ENCODE assay signal across 30 cellular contexts in the genomic region with DNA sequence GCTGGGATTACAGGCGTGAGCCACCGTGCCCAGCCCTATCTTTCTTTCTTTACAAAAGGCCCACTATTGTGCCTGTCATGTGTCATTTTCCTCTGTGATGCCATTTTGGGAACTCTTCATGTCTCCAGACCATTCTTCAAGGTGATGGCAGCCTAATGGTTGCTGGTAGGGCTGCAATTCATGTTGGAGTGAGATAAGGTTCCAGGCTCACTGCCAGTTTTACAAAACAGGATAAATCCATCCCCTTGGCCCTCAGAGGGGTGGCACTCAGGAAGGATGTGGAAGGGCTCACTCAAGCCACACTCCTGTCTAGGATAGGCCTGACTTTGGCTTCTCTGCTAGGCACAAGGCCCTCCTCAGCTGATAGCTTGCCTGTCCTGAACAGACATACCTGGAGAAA. TPM values are rescaled to one million over a fixed set of nuclear protein-coding genes. Genes with fewer than 3 reads are reported as not detected.
DNase-seq lines count a peak whose midpoint lies in the region; ATAC-seq and TF ChIP-seq lines count a peak whose summit lies in the region.
"Had no signal": no experiment of that assay in that cellular context is flagged by ENCODE, and none has a peak within 500 bp of the region (broad histone marks: within the 10 kb centered on the region; RNA-seq: fewer than 3 reads in every experiment).

No MANE protein-coding gene starts in this region.

- H3K23ac ChIP-seq in neuronal stem cell (ENCODE audit: low read depth, low read length, poor library complexity) = no peak overlapping the region

- peaks cover 27% of the 10 kb centered on the region for H3K36me3 Mint-ChIP-seq in nephron (ENCODE audit: low read depth)
- H3K36me3 Mint-ChIP-seq: activated naive CD8-positive, alpha-beta T cell had no signal

- peaks cover 17% of the 10 kb centered on the region for H3K4me1 Mint-ChIP-seq in nephron

- no peak overlapping the region for H2AFZ ChIP-seq in neuronal stem cell (ENCODE audit: low read length)

- H3K4me3 Mint-ChIP-seq in nephron = peak overlapping the region in 2 of 3 experiments; percentile 13 to 32
- H3K4me3 Mint-ChIP-seq: activated B cell treated with CpG ODN at 0.5 μM for 24 hours; activated CD4-positive, alpha-beta T cell treated with anti-CD3 and anti-CD28 coated beads, Interleukin-2, amount 10 ng/mL, durations not matched to agents 7 days and 5 days; activated naive CD8-positive, alpha-beta T cell had no signal

- no peak overlapping the region for H2BK120ac ChIP-seq in neuronal stem cell (ENCODE audit: low read depth, low read length)

- H3K36me3 ChIP-seq in HEK293 (ENCODE audit: control insufficient read depth in 2 of 2, insufficient read depth in 1 of 2, low read length in 2 of 2) (peaks cover 0 to 8% of the 10 kb centered on the region in 2 experiments; a peak in 1 of 3 replicates), neuronal stem cell (replicated peaks in 1 of 2; ENCODE audit: control insufficient read depth in 2 of 2, insufficient read depth in 2 of 2, low read length in 2 of 2) (peaks cover 0 to 12% of the 10 kb centered on the region in 2 donors)
- H3K36me3 ChIP-seq: esophagus squamous epithelium, gastroesophageal sphincter, sigmoid colon, tibial artery had no signal

- no peak overlapping the region for H2AK5ac ChIP-seq in neuronal stem cell (ENCODE audit: low read depth, low read length)

- H3K4me3 ChIP-seq in HEK293 (ENCODE audit: low read depth, low read length) (no peak overlapping the region), neuronal stem cell (ENCODE audit: low read length in 2 of 2) (no peak overlapping the region)
- H3K4me3 ChIP-seq: esophagus squamous epithelium, gastroesophageal sphincter, psoas muscle, sigmoid colon, tibial artery had no signal

- H3K4ac ChIP-seq in neuronal stem cell (ENCODE audit: low read length) = no peak overlapping the region

- no peaks in the 10 kb centered on the region for H3K27me3 Mint-ChIP-seq in nephron (ENCODE audit: low read depth)
- H3K27me3 Mint-ChIP-seq: activated naive CD8-positive, alpha-beta T cell had no signal

- H3K14ac ChIP-seq in neuronal stem cell (ENCODE audit: low read length) = no peak overlapping the region

- POLR2A ChIA-PET in HEK293 (lab: Yijun Ruan, JAX) = no interaction called here

- H3K27ac ChIP-seq in HEK293 (ENCODE audit: extremely low read depth, low read depth, low read length) (no peak overlapping the region), neuronal stem cell (replicated peaks; ENCODE audit: low read length) (no peak overlapping the region)
- H3K27ac ChIP-seq: esophagus squamous epithelium, gastroesophageal sphincter, HL-60, psoas muscle, sigmoid colon, tibial artery had no signal

- H2BK5ac ChIP-seq in neuronal stem cell (ENCODE audit: low read length) = no peak overlapping the region

- ATAC-seq in SK-N-SH treated with all-trans-retinoic acid at 6 μM for 48 hours (peak; percentile 12; the same call in 1 of the 3 replicates), HG03045 (IDR thresholded peaks at IDR 0.05; ENCODE audit: unreplicated experiment) (no peak)
- ATAC-seq: gastroesophageal sphincter, psoas muscle had no signal

- H3K9me3 Mint-ChIP-seq in nephron = no peaks in the 10 kb centered on the region
- H3K9me3 Mint-ChIP-seq: activated B cell treated with CpG ODN at 0.5 μM for 24 hours; activated CD4-positive, alpha-beta T cell treated with anti-CD3 and anti-CD28 coated beads, Interleukin-2, amount 10 ng/mL, durations not matched to agents 7 days and 5 days had no signal

- H3K9me3 ChIP-seq in HEK293 (ENCODE audit: control insufficient read depth, insufficient read depth, low read depth, low read length) = no peaks in the 10 kb centered on the region
- H3K9me3 ChIP-seq in neuronal stem cell (replicated peaks in 1 of 2; ENCODE audit: control insufficient read depth in 2 of 2, insufficient read depth in 1 of 2, low read depth in 1 of 2, low read length in 2 of 2) = no peaks in the 10 kb centered on the region
- H3K9me3 ChIP-seq: esophagus squamous epithelium, gastroesophageal sphincter, psoas muscle, sigmoid colon, tibial artery had no signal

- no peaks in the 10 kb centered on the region for H3K27me3 ChIP-seq in neuronal stem cell (ENCODE audit: control insufficient read depth in 3 of 3, insufficient read depth in 3 of 3, low read depth in 1 of 3, low read length in 3 of 3)
- H3K27me3 ChIP-seq: esophagus squamous epithelium, gastroesophageal sphincter, sigmoid colon, tibial artery had no signal

- DNase-seq in dermis blood vessel endothelial cell = peak; percentile 67
- no peak for DNase-seq in neuronal stem cell (ENCODE audit: low spot score)
- DNase-seq in midbrain (lab: John Stamatoyannopoulos, UW) = no peak
- DNase-seq in NCI-H774 (lab: John Stamatoyannopoulos, UW) = no peak
- DNase-seq: activated B cell treated with CpG ODN at 0.5 μM for 24 hours; activated CD4-positive, alpha-beta T cell treated with anti-CD3 and anti-CD28 coated beads, Interleukin-2, amount 10 ng/mL, durations not matched to agents 7 days and 5 days; activated effector memory CD4-positive, alpha-beta T cell treated with anti-CD3 and anti-CD28 coated beads, Interleukin-2, amount 50 U/mL, for 16 hours; activated T-cell treated with anti-CD3 and anti-CD28 coated beads, Interleukin-2, amount 50 U/mL, for 1 hour; central memory CD4-positive, alpha-beta T cell; cortex of kidney; esophagus squamous epithelium; H7; Kasumi-1; mesendoderm; NCI-H1436; nucleus accumbens; psoas muscle; SHP77 treated with DMSO at 0.1 percent for 48 hours; sigmoid colon; stimulated activated CD4-positive, alpha-beta T cell treated with anti-CD3 and anti-CD28 coated beads, Interleukin-12 subunit alpha, Interleukin-12 subunit beta, amount 100 ng/mL, for 4 hours; stimulated activated CD4-positive, alpha-beta T cell treated with anti-CD3 and anti-CD28 coated beads, Interleukin-2, amount 100 ng/mL, for 48 hours; tibial artery had no signal

- H4K8ac ChIP-seq in neuronal stem cell (ENCODE audit: low read depth, low read length) = no peak overlapping the region

- TF ChIP-seq CTCF in HEK293 (tag by site-specific recombination; IDR thresholded peaks at IDR 0.05) = no peak
- TF ChIP-seq CTCF in nephron (IDR thresholded peaks at IDR 0.05; ENCODE audit: unreplicated experiment in 3 of 3) = no peak

- H3K9ac ChIP-seq in neuronal stem cell (ENCODE audit: low read depth, low read length, poor library complexity) = no peak overlapping the region

- H2BK15ac ChIP-seq in neuronal stem cell (ENCODE audit: low read length) = no peak overlapping the region

- H3K27ac Mint-ChIP-seq in nephron = peak overlapping the region in 2 of 3 experiments; percentile 8 to 22
- H3K27ac Mint-ChIP-seq: activated B cell treated with CpG ODN at 0.5 μM for 24 hours; activated CD4-positive, alpha-beta T cell treated with anti-CD3 and anti-CD28 coated beads, Interleukin-2, amount 10 ng/mL, durations not matched to agents 7 days and 5 days; activated naive CD8-positive, alpha-beta T cell had no signal

- no peak overlapping the region for H3K18ac ChIP-seq in neuronal stem cell (ENCODE audit: low read length)

- WGBS in neuronal stem cell (ENCODE audit: extremely low coverage in 2 of 2, insufficient read length in 2 of 2, insufficient replicate concordance in 1 of 2), 2 donors = no CpG with 5 or more reads among the region's 2 CpGs

- CTCF ChIA-PET in HEK293 (lab: Yijun Ruan, JAX) = interaction anchor here (0.7 kb wide), 1 partner anchor 11 kb away, joined by 4 read pairs; no protein-coding TSS in a partner anchor

- no peak overlapping the region for H2BK12ac ChIP-seq in neuronal stem cell (ENCODE audit: low read length)

- no peak overlapping the region for H3K4me2 ChIP-seq in neuronal stem cell (ENCODE audit: insufficient read depth, low read length, poor library complexity, severe bottlenecking)

- H3K79me1 ChIP-seq in neuronal stem cell (ENCODE audit: low read depth, low read length) = no peaks in the 10 kb centered on the region

- H4K91ac ChIP-seq in neuronal stem cell (ENCODE audit: low read depth, low read length, poor library complexity) = no peak overlapping the region

- H3K4me1 ChIP-seq in HEK293 (ENCODE audit: control insufficient read depth, insufficient read depth, low read length) = no peaks in the 10 kb centered on the region
- peaks cover 0 to 6% of the 10 kb centered on the region in 2 donors for H3K4me1 ChIP-seq in neuronal stem cell (ENCODE audit: control insufficient read depth in 2 of 2, insufficient read depth in 1 of 2, low read depth in 1 of 2, low read length in 2 of 2)
- H3K4me1 ChIP-seq: psoas muscle, tibial artery had no signal

TF ChIP-seq in HEK293, 187 proteins besides CTCF, POLR2A, EP300 and RAD21 (continues in another document):
- TF ChIP-seq ZNF335 (tag by site-specific recombination; conservative IDR thresholded peaks at IDR 0.05) = peak; percentile 27; the same call in 1 of the 2 replicates
- no peak for TF ChIP-seq ZNF221 (tag by site-specific recombination; IDR thresholded peaks at IDR 0.05; ENCODE audit: borderline replicate concordance)
- TF ChIP-seq ZNF600 (tag by site-specific recombination; IDR thresholded peaks at IDR 0.05) = peak; percentile 28; the same call in 1 of the 2 replicates
- no peak for TF ChIP-seq EGR2 (tag by site-specific recombination; IDR thresholded peaks at IDR 0.05; ENCODE audit: low read depth)
- no peak for TF ChIP-seq ZNF155 (tag by site-specific recombination; IDR thresholded peaks at IDR 0.05)
- TF ChIP-seq SALL2 (tag by site-specific recombination; IDR thresholded peaks at IDR 0.05; ENCODE audit: borderline replicate concordance) = no peak

RNA-seq across cellular contexts. Expression of gene TCEAL9, which starts 3.8 kb away (rescaled TPM):
- 112 and 140 TPM in 2 replicates for total RNA-seq in dermis blood vessel endothelial cell
- polyA plus RNA-seq in neuronal stem cell (2013, experiment 1 of 2) = 111 TPM
- 115 TPM for polyA plus RNA-seq in neuronal stem cell (2013, experiment 2 of 2)
- total RNA-seq: activated CD4-positive, alpha-beta T cell treated with anti-CD3 and anti-CD28 coated beads, Interleukin-2, amount 10 ng/mL, durations not matched to agents 7 days and 5 days had no signal

RNA-seq across cellular contexts. Expression of gene BEX3, which starts 16.2 kb away (rescaled TPM):
- total RNA-seq in dermis blood vessel endothelial cell = 258 and 269 TPM in 2 replicates
- 358 TPM for polyA plus RNA-seq in neuronal stem cell (2013, experiment 1 of 2)
- polyA plus RNA-seq in neuronal stem cell (2013, experiment 2 of 2) = 360 TPM

RNA-seq across cellular contexts. Expression of gene TCEAL7, which starts 30.1 kb away (rescaled TPM):
- total RNA-seq in dermis blood vessel endothelial cell = 0.28 and 1.2 TPM in 2 replicates
- 53.0 TPM for polyA plus RNA-seq in neuronal stem cell (2013, experiment 1 of 2)
- 54.3 TPM for polyA plus RNA-seq in neuronal stem cell (2013, experiment 2 of 2)
- total RNA-seq: activated B cell treated with CpG ODN at 0.5 μM for 24 hours; activated CD4-positive, alpha-beta T cell treated with anti-CD3 and anti-CD28 coated beads, Interleukin-2, amount 10 ng/mL, durations not matched to agents 7 days and 5 days; activated CD8-positive, alpha-beta memory T cell treated with anti-CD3 and anti-CD28 coated beads for 36 hours had no signal

RNA-seq across cellular contexts. Expression of gene BEX2, which starts 49.3 kb away (rescaled TPM):
- total RNA-seq in dermis blood vessel endothelial cell = 0.56 and 0.68 TPM in 2 replicates
- 60.3 TPM for polyA plus RNA-seq in neuronal stem cell (2013, experiment 1 of 2)
- 59.9 TPM for polyA plus RNA-seq in neuronal stem cell (2013, experiment 2 of 2)
